12 cellular contexts compared by ENCODE assay signal in the genomic region with DNA sequence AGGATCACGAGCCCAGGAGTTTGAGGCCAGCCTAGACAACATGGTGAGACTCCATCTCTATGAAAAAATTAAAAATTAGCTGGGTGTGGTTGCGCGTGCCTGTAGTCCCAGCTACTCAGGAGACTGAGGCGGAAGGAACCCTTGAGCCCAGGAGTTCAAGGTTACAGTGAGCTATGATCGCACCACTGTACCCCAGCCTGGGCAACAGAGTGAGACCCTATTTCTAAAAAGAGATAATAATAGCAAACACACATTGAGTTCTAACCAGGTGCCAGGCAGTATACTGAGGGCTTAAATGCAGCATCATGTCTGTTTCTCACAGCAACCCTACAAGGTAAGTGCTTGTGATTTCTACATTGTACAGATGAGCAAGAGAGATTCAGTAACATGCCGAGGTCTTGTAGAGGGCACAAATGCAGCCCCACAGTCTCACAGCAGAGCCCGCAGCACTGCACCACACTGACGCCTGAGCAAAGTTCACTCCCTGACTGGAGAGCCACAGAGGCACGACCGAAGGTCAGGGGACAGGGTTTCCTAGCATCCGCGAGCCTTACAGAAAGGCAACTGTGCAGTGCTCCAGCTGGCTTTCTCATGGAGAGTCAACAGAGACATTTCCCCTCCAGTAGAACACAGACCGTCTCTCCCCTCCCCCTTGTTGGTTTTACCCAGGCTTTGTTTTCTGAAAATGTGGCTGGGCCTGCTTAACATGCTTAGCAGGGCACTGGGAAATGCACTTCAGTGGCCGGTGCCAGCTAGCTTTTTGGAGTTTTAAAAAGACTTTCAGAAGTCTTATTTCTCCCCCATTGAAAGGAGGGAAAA. TPM values are rescaled to one million over a fixed set of nuclear protein-coding genes. Genes with fewer than 3 reads are reported as not detected.
DNase-seq lines count a peak whose midpoint lies in the region; ATAC-seq and TF ChIP-seq lines count a peak whose summit lies in the region.
"Had no signal": no experiment of that assay in that cellular context is flagged by ENCODE, and none has a peak within 500 bp of the region (broad histone marks: within the 10 kb centered on the region; RNA-seq: fewer than 3 reads in every experiment).

No MANE protein-coding gene starts in this region.

- H3K4me3 ChIP-seq in tibial nerve = no peak overlapping the region
- H3K4me3 ChIP-seq: K562 had no signal

- H3K9me3 Mint-ChIP-seq in activated T-cell treated with anti-CD3 and anti-CD28 coated beads, Interleukin-2, amount 50 U/mL, for 24 hours = no peaks in the 10 kb centered on the region
- H3K9me3 Mint-ChIP-seq in activated T-cell treated with anti-CD3 and anti-CD28 coated beads, Interleukin-2, amount 50 U/mL, for 4 hours = no peaks in the 10 kb centered on the region
- no peaks in the 10 kb centered on the region for H3K9me3 Mint-ChIP-seq in dendritic cell treated with granulocyte-macrophage colony-stimulating factor and Interleukin-4, amounts not matched to agents 40 ng/mL and 50 ng/mL, for 4 days
- H3K9me3 Mint-ChIP-seq in memory B cell = no peaks in the 10 kb centered on the region

- TF ChIP-seq CTCF in tibial nerve (IDR thresholded peaks at IDR 0.05) = no peak

- no peaks in the 10 kb centered on the region for H3K27me3 ChIP-seq in tibial nerve

- no peak for TF ChIP-seq EP300 in tibial nerve (IDR thresholded peaks at IDR 0.05)

- peak overlapping the region in 3 of 4 donors; percentile 27 to 49 (median 33) for H3K27ac ChIP-seq in tibial nerve

- intact Hi-C loops in dendritic cell treated with granulocyte-macrophage colony-stimulating factor and Interleukin-4, amounts not matched to agents 40 ng/mL and 50 ng/mL, for 4 days (cut with micrococcal nuclease) = no loop called here

- H3K4me1 ChIP-seq in tibial nerve = peaks cover 0 to 5% (median 0%) of the 10 kb centered on the region in 4 donors

- H3K36me3 Mint-ChIP-seq in activated T-cell treated with anti-CD3 and anti-CD28 coated beads, Interleukin-2, amount 50 U/mL, for 24 hours (ENCODE audit: low read depth) = peaks cover 96% of the 10 kb centered on the region
- H3K36me3 Mint-ChIP-seq in activated T-cell treated with anti-CD3 and anti-CD28 coated beads, Interleukin-2, amount 50 U/mL, for 4 hours (ENCODE audit: insufficient read depth) = peaks cover 29% of the 10 kb centered on the region
- peaks cover 86% of the 10 kb centered on the region for H3K36me3 Mint-ChIP-seq in dendritic cell treated with granulocyte-macrophage colony-stimulating factor and Interleukin-4, amounts not matched to agents 40 ng/mL and 50 ng/mL, for 4 days (ENCODE audit: low read depth)
- H3K36me3 Mint-ChIP-seq in memory B cell = peaks cover 1% of the 10 kb centered on the region

- H3K36me3 ChIP-seq in tibial nerve = peaks cover 0 to 78% (median 0%) of the 10 kb centered on the region in 3 donors

- no peak for DNase-seq in activated T-cell treated with anti-CD3 and anti-CD28 coated beads, Interleukin-2, amount 50 U/mL, for 24 hours
- DNase-seq in activated T-cell treated with anti-CD3 and anti-CD28 coated beads, Interleukin-2, amount 50 U/mL, for 4 hours = no peak
- DNase-seq in memory B cell (ENCODE audit: low spot score in 2 of 2) (no peak), tibial nerve (ENCODE audit: low spot score in 2 of 2) (no peak), foreskin melanocyte (no peak), NCI-H1105 (lab: John Stamatoyannopoulos, UW) (no peak), NCI-H82 (lab: John Stamatoyannopoulos, UW) (no peak)
- DNase-seq: activated CD8-positive, alpha-beta T cell treated with anti-CD3 and anti-CD28 coated beads, Interleukin-2, amount 10 ng/mL, durations not matched to agents 7 days and 5 days; kidney had no signal

- no peak for ATAC-seq in activated T-cell treated with anti-CD3 and anti-CD28 coated beads, Interleukin-2, amount 50 U/mL, for 4 hours
- ATAC-seq in memory B cell (ENCODE audit: low read depth) = no peak
- ATAC-seq: activated CD8-positive, alpha-beta T cell treated with anti-CD3 and anti-CD28 coated beads, Interleukin-2, amount 10 ng/mL, durations not matched to agents 7 days and 5 days; K562; sciatic nerve had no signal

- peak overlapping the region; percentile 42 for H3K27ac Mint-ChIP-seq in activated T-cell treated with anti-CD3 and anti-CD28 coated beads, Interleukin-2, amount 50 U/mL, for 24 hours
- H3K27ac Mint-ChIP-seq in dendritic cell treated with granulocyte-macrophage colony-stimulating factor and Interleukin-4, amounts not matched to agents 40 ng/mL and 50 ng/mL, for 4 days = peak overlapping the region; percentile 89
- peak overlapping the region; percentile 96 for H3K27ac Mint-ChIP-seq in memory B cell
- H3K27ac Mint-ChIP-seq: activated CD8-positive, alpha-beta T cell treated with anti-CD3 and anti-CD28 coated beads, Interleukin-2, amount 10 ng/mL, durations not matched to agents 7 days and 5 days had no signal

- H3K4me1 Mint-ChIP-seq in activated T-cell treated with anti-CD3 and anti-CD28 coated beads, Interleukin-2, amount 50 U/mL, for 24 hours (ENCODE audit: low read depth) = peaks cover 30% of the 10 kb centered on the region
- peaks cover 19% of the 10 kb centered on the region for H3K4me1 Mint-ChIP-seq in activated T-cell treated with anti-CD3 and anti-CD28 coated beads, Interleukin-2, amount 50 U/mL, for 4 hours (ENCODE audit: low read depth)
- peaks cover 35% of the 10 kb centered on the region for H3K4me1 Mint-ChIP-seq in dendritic cell treated with granulocyte-macrophage colony-stimulating factor and Interleukin-4, amounts not matched to agents 40 ng/mL and 50 ng/mL, for 4 days (ENCODE audit: low read depth)
- peaks cover 23% of the 10 kb centered on the region for H3K4me1 Mint-ChIP-seq in memory B cell

- no peaks in the 10 kb centered on the region for H3K9me3 ChIP-seq in tibial nerve

- H3K4me3 Mint-ChIP-seq in activated T-cell treated with anti-CD3 and anti-CD28 coated beads, Interleukin-2, amount 50 U/mL, for 24 hours = no peak overlapping the region
- H3K4me3 Mint-ChIP-seq in activated T-cell treated with anti-CD3 and anti-CD28 coated beads, Interleukin-2, amount 50 U/mL, for 4 hours = no peak overlapping the region
- no peak overlapping the region for H3K4me3 Mint-ChIP-seq in dendritic cell treated with granulocyte-macrophage colony-stimulating factor and Interleukin-4, amounts not matched to agents 40 ng/mL and 50 ng/mL, for 4 days
- no peak overlapping the region for H3K4me3 Mint-ChIP-seq in memory B cell
- H3K4me3 Mint-ChIP-seq: activated CD8-positive, alpha-beta T cell treated with anti-CD3 and anti-CD28 coated beads, Interleukin-2, amount 10 ng/mL, durations not matched to agents 7 days and 5 days had no signal

- H3K27me3 Mint-ChIP-seq in activated T-cell treated with anti-CD3 and anti-CD28 coated beads, Interleukin-2, amount 50 U/mL, for 24 hours = no peaks in the 10 kb centered on the region
- H3K27me3 Mint-ChIP-seq in activated T-cell treated with anti-CD3 and anti-CD28 coated beads, Interleukin-2, amount 50 U/mL, for 4 hours (ENCODE audit: low read depth) = no peaks in the 10 kb centered on the region
- H3K27me3 Mint-ChIP-seq in dendritic cell treated with granulocyte-macrophage colony-stimulating factor and Interleukin-4, amounts not matched to agents 40 ng/mL and 50 ng/mL, for 4 days = no peaks in the 10 kb centered on the region
- no peaks in the 10 kb centered on the region for H3K27me3 Mint-ChIP-seq in memory B cell

- WGBS in tibial nerve, 2 donors = 66% methylated on average over 13 to 14 of the region's 14 CpGs

- TF ChIP-seq POLR2A in tibial nerve (IDR thresholded peaks at IDR 0.05) = no peak

RNA-seq across cellular contexts. Expression of a gene that starts 36.5 kb away (rescaled TPM):
- 10 to 100 TPM; 37.4 to 45.6 (median 43.5) TPM for total RNA-seq in activated T-cell treated with anti-CD3 and anti-CD28 coated beads, Interleukin-2, amount 50 U/mL, for 4 hours
- total RNA-seq in tibial nerve = 10 to 100 TPM in 1 of 4 donors, 1 to 10 TPM in 3; 2.4 to 15.7 (median 6.6) TPM

Comparison
In these comparisons a context has a peak if more than half of its experiments do, and no peak if none do; other contexts are left out.
1. H3K27ac Mint-ChIP-seq: peak in every context shown above with its lines; median percentile 96 in memory B cell; 89 in dendritic cell treated with granulocyte-macrophage colony-stimulating factor and Interleukin-4, amounts not matched to agents 40 ng/mL and 50 ng/mL, for 4 days; 42 in activated T-cell treated with anti-CD3 and anti-CD28 coated beads, Interleukin-2, amount 50 U/mL, for 24 hours.